ENCODE assay signal across 27 cellular contexts in genomic region chr17:7459961-7460545, GRCh38. TPM values are rescaled to one million over a fixed set of nuclear protein-coding genes. Genes with fewer than 3 reads are reported as not detected.
DNase-seq lines count a peak whose midpoint lies in the region; ATAC-seq, FAIRE-seq and TF ChIP-seq lines count a peak whose summit lies in the region.
"Had no signal": no experiment of that assay in that cellular context is flagged by ENCODE, and none has a peak within 500 bp of the region (broad histone marks: within the 10 kb centered on the region; RNA-seq: fewer than 3 reads in every experiment).

No MANE protein-coding gene starts in this region.

- TF ChIP-seq CTCF in 22Rv1 (IDR thresholded peaks at IDR 0.05) (no peak), HCT116 (IDR thresholded peaks at IDR 0.05 in 2 of 3, conservative IDR thresholded peaks at IDR 0.05 in 1 of 3; ENCODE audit: borderline replicate concordance in 1 of 3, insufficient read depth in 1 of 3, low read depth in 2 of 3, low read length in 2 of 3) (no peak), astrocyte (IDR thresholded peaks at IDR 0.05; ENCODE audit: insufficient read depth, low read depth, low read length) (no peak), nephron progenitor cell (IDR thresholded peaks at IDR 0.05) (no peak), MM.1S (IDR thresholded peaks at IDR 0.05; ENCODE audit: low read length) (no peak)

- H3K27me3 ChIP-seq in HCT116 (ENCODE audit: insufficient read depth, low read length): no peaks in the 10 kb centered on the region
- no peaks in the 10 kb centered on the region for H3K27me3 ChIP-seq in astrocyte (ENCODE audit: insufficient read depth, low read length)
- H3K27me3 ChIP-seq in MM.1S (replicated peaks; ENCODE audit: insufficient read depth, low read length): no peaks in the 10 kb centered on the region
- H3K27me3 ChIP-seq: ascending aorta, upper lobe of left lung had no signal

- CTCF ChIA-PET in HCT116 (lab: Charles Lee) (no interaction called here), HEK293T (lab: Yijun Ruan, JAX) (no interaction called here)

- H3K9me2 ChIP-seq in HCT116 (ENCODE audit: insufficient read depth) (no peaks in the 10 kb centered on the region), MM.1S (replicated peaks; ENCODE audit: insufficient read depth, low read length) (no peaks in the 10 kb centered on the region)

- peaks cover 6% of the 10 kb centered on the region for H3K4me1 Mint-ChIP-seq in astrocyte (ENCODE audit: low read depth, unreplicated experiment)
- peaks cover 18% of the 10 kb centered on the region for H3K4me1 Mint-ChIP-seq in nephron progenitor cell

- H3K27ac Mint-ChIP-seq in astrocyte (ENCODE audit: unreplicated experiment): no peak overlapping the region
- H3K27ac Mint-ChIP-seq in nephron progenitor cell: peak overlapping the region; percentile 91
- H3K27ac Mint-ChIP-seq: activated CD4-positive, alpha-beta T cell treated with anti-CD3 and anti-CD28 coated beads, Interleukin-2, amount 10 ng/mL, durations not matched to agents 24 days and 14 days; activated CD8-positive, alpha-beta memory T cell treated with anti-CD3 and anti-CD28 coated beads, Interleukin-2, amount 10 ng/mL, durations not matched to agents 7 days and 5 days; activated naive CD4-positive, alpha-beta T cell treated with anti-CD3 and anti-CD28 coated beads, Interleukin-2, amount 50 U/mL, for 24 hours; stimulated activated naive CD8-positive, alpha-beta T cell treated with anti-CD3 and anti-CD28 coated beads, Interleukin-15, Interleukin-2, amounts not matched to agents 100 ng/mL and 50 ng/mL, for 24 hours had no signal

- H3K9me3 ChIP-seq in HCT116 (ENCODE audit: control insufficient read depth in 1 of 2, insufficient read depth in 1 of 2, low read depth in 1 of 2, low read length in 2 of 2) (no peaks in the 10 kb centered on the region; a peak in 1 of 4 replicates), astrocyte (ENCODE audit: insufficient read depth, low read depth, low read length) (no peaks in the 10 kb centered on the region), MM.1S (replicated peaks; ENCODE audit: insufficient read depth, low read length) (no peaks in the 10 kb centered on the region)
- H3K9me3 ChIP-seq: ascending aorta, upper lobe of left lung had no signal

- H3K27me3 Mint-ChIP-seq in astrocyte (ENCODE audit: low read depth, unreplicated experiment) (no peaks in the 10 kb centered on the region), nephron progenitor cell (ENCODE audit: low read depth, poor library complexity) (no peaks in the 10 kb centered on the region)
- H3K27me3 Mint-ChIP-seq: activated CD4-positive, alpha-beta T cell treated with anti-CD3 and anti-CD28 coated beads, Interleukin-2, amount 10 ng/mL, durations not matched to agents 24 days and 14 days; activated CD8-positive, alpha-beta memory T cell treated with anti-CD3 and anti-CD28 coated beads, Interleukin-2, amount 10 ng/mL, durations not matched to agents 7 days and 5 days; activated naive CD4-positive, alpha-beta T cell treated with anti-CD3 and anti-CD28 coated beads, Interleukin-2, amount 50 U/mL, for 24 hours; stimulated activated naive CD8-positive, alpha-beta T cell treated with anti-CD3 and anti-CD28 coated beads, Interleukin-15, Interleukin-2, amounts not matched to agents 100 ng/mL and 50 ng/mL, for 24 hours had no signal

- peaks cover 13% of the 10 kb centered on the region for H3K36me3 Mint-ChIP-seq in astrocyte (ENCODE audit: low read depth, unreplicated experiment)
- peaks cover 19% of the 10 kb centered on the region for H3K36me3 Mint-ChIP-seq in nephron progenitor cell (ENCODE audit: low read depth)
- H3K36me3 Mint-ChIP-seq: activated naive CD4-positive, alpha-beta T cell treated with anti-CD3 and anti-CD28 coated beads, Interleukin-2, amount 50 U/mL, for 24 hours had no signal

- POLR2A ChIA-PET in HCT116 (lab: Charles Lee) (no interaction called here), HEK293T (lab: Yijun Ruan, JAX) (interaction anchor here (1.2 kb wide), 1 partner anchor 17 kb away, joined by 3 read pairs; no protein-coding TSS in a partner anchor)

- no peak overlapping the region for H2AFZ ChIP-seq in HCT116 (ENCODE audit: low read depth, low read length, poor library complexity, severe bottlenecking)
- H2AFZ ChIP-seq in astrocyte (ENCODE audit: low read depth, low read length): no peak overlapping the region
- H2AFZ ChIP-seq in MM.1S (ENCODE audit: low read length): no peak overlapping the region

- H3K9ac ChIP-seq in HCT116 (ENCODE audit: low read length): no peak overlapping the region
- H3K9ac ChIP-seq in astrocyte (ENCODE audit: low read length): no peak overlapping the region
- H3K9ac ChIP-seq in MM.1S (ENCODE audit: low read length): no peak overlapping the region

- no peaks in the 10 kb centered on the region for H3K79me2 ChIP-seq in HCT116 (ENCODE audit: insufficient read depth, low read length)
- no peaks in the 10 kb centered on the region for H3K79me2 ChIP-seq in astrocyte (ENCODE audit: insufficient read depth, low read length)
- no peaks in the 10 kb centered on the region for H3K79me2 ChIP-seq in MM.1S (ENCODE audit: low read length)

- H3K4me3 Mint-ChIP-seq in astrocyte (ENCODE audit: unreplicated experiment) (peak overlapping the region; percentile 47), nephron progenitor cell (no peak overlapping the region)
- H3K4me3 Mint-ChIP-seq: activated CD4-positive, alpha-beta T cell treated with anti-CD3 and anti-CD28 coated beads, Interleukin-2, amount 10 ng/mL, durations not matched to agents 24 days and 14 days; activated CD8-positive, alpha-beta memory T cell treated with anti-CD3 and anti-CD28 coated beads, Interleukin-2, amount 10 ng/mL, durations not matched to agents 7 days and 5 days; activated naive CD4-positive, alpha-beta T cell treated with anti-CD3 and anti-CD28 coated beads, Interleukin-2, amount 50 U/mL, for 24 hours; CD14-positive monocyte; stimulated activated naive CD8-positive, alpha-beta T cell treated with anti-CD3 and anti-CD28 coated beads, Interleukin-15, Interleukin-2, amounts not matched to agents 100 ng/mL and 50 ng/mL, for 24 hours had no signal

- no TSS peak for BruUV-seq in HCT116 (replicated peaks; lab: Mats Ljungman, UMichigan)

- RAD21 ChIA-PET in HCT116 (lab: Charles Lee; ENCODE audit: low non-redundant PET in 1 of 2, low total read pairs in 2 of 2, uncharacterized antibody in 2 of 2, unreplicated experiment in 2 of 2): no interaction called here

- H3K4me2 ChIP-seq in HCT116 (ENCODE audit: low read length): no peak overlapping the region
- H3K4me2 ChIP-seq in astrocyte (ENCODE audit: low read length): no peak overlapping the region
- H3K4me2 ChIP-seq in MM.1S (ENCODE audit: low read depth, low read length): no peak overlapping the region

- H4K20me1 ChIP-seq in HCT116 (ENCODE audit: insufficient read depth) (no peaks in the 10 kb centered on the region), astrocyte (ENCODE audit: insufficient read depth, low read length) (peaks cover 7% of the 10 kb centered on the region), MM.1S (ENCODE audit: insufficient read depth, low read length) (no peaks in the 10 kb centered on the region)

- intact Hi-C loops in HCT116 (cut with micrococcal nuclease): no loop called here

- no peak for TF ChIP-seq RAD21 in HCT116 (IDR thresholded peaks at IDR 0.05; ENCODE audit: low read depth)

- 0 out of 2 replicates have a peak overlapping the region, but pooled peaks have one; percentile 13 for H3K27ac ChIP-seq in 22Rv1
- H3K27ac ChIP-seq in HCT116 (ENCODE audit: low read depth, low read length): no peak overlapping the region
- H3K27ac ChIP-seq in astrocyte (ENCODE audit: low read depth, low read length): no peak overlapping the region
- no peak overlapping the region for H3K27ac ChIP-seq in MM.1S (ENCODE audit: low read length)

- FAIRE-seq in astrocyte (lab: Jason Lieb, UNC): no peak
- FAIRE-seq: frontal cortex, GM18507 had no signal

- H3K9me3 Mint-ChIP-seq in astrocyte (ENCODE audit: unreplicated experiment): no peaks in the 10 kb centered on the region
- H3K9me3 Mint-ChIP-seq in nephron progenitor cell: no peaks in the 10 kb centered on the region
- H3K9me3 Mint-ChIP-seq: activated CD4-positive, alpha-beta T cell treated with anti-CD3 and anti-CD28 coated beads, Interleukin-2, amount 10 ng/mL, durations not matched to agents 24 days and 14 days; activated naive CD4-positive, alpha-beta T cell treated with anti-CD3 and anti-CD28 coated beads, Interleukin-2, amount 50 U/mL, for 24 hours; CD14-positive monocyte; stimulated activated naive CD8-positive, alpha-beta T cell treated with anti-CD3 and anti-CD28 coated beads, Interleukin-15, Interleukin-2, amounts not matched to agents 100 ng/mL and 50 ng/mL, for 24 hours had no signal

- H3K4me1 ChIP-seq in HCT116 (ENCODE audit: control insufficient read depth in 1 of 2, insufficient read depth in 2 of 2, low read length in 2 of 2) (peaks cover 0 to 14% of the 10 kb centered on the region in 2 experiments; a peak in 2 of 4 replicates), astrocyte (ENCODE audit: insufficient read depth, low read length) (no peaks in the 10 kb centered on the region), MM.1S (ENCODE audit: low read length) (no peaks in the 10 kb centered on the region; the same call in 1 of the 2 replicates)

- no peak for TF ChIP-seq POLR2A in HCT116 (IDR thresholded peaks at IDR 0.05; ENCODE audit: borderline replicate concordance, extremely low read depth, insufficient read depth, insufficient read length)

- H3F3A ChIP-seq in MM.1S (ENCODE audit: insufficient read depth, low read length): peaks cover 14% of the 10 kb centered on the region

- no peak for DNase-seq in HCT116 (ENCODE audit: low read depth, low spot score)
- no peak for DNase-seq in astrocyte (ENCODE audit: low read depth)
- DNase-seq in nephron progenitor cell: no peak
- no peak for DNase-seq in HEK293T (ENCODE audit: extremely low spot score)
- DNase-seq in UCSD-AML1 (lab: John Stamatoyannopoulos, UW; ENCODE audit: unreplicated experiment): no peak
- DNase-seq in T1000 (lab: John Stamatoyannopoulos, UW): no peak
- DNase-seq in MM.1S: no peak
- DNase-seq: activated CD4-positive, alpha-beta T cell treated with anti-CD3 and anti-CD28 coated beads, Interleukin-2, amount 10 ng/mL, durations not matched to agents 24 days and 14 days; activated CD8-positive, alpha-beta memory T cell treated with anti-CD3 and anti-CD28 coated beads, Interleukin-2, amount 10 ng/mL, durations not matched to agents 7 days and 5 days; cerebellar nuclear complex; erythroblast; hypothalamus; left ventricle myocardium superior; NCI-H1105; NCI-H2081; NCI-H82; PC-3; stimulated activated CD4-positive, alpha-beta T cell treated with anti-CD3 and anti-CD28 coated beads, Interleukin-4, amount 100 ng/mL, for 24 hours; T-helper 1 cell; upper lobe of left lung had no signal

- H3K36me3 ChIP-seq in HCT116 (ENCODE audit: control insufficient read depth in 1 of 2, insufficient read depth in 2 of 2, low read length in 2 of 2) (no peaks in the 10 kb centered on the region; a peak in 1 of 4 replicates), astrocyte (ENCODE audit: insufficient read depth, low read length) (peaks cover 3% of the 10 kb centered on the region), MM.1S (replicated peaks; ENCODE audit: insufficient read depth, low read length) (no peaks in the 10 kb centered on the region)

- ATAC-seq in HCT116: no peak
- ATAC-seq: activated CD8-positive, alpha-beta memory T cell treated with anti-CD3 and anti-CD28 coated beads, Interleukin-2, amount 10 ng/mL, durations not matched to agents 7 days and 5 days; left ventricle myocardium superior; PC-3 had no signal

- no peak overlapping the region for H3K4me3 ChIP-seq in HCT116 (replicated peaks in 1 of 2; ENCODE audit: low read depth in 1 of 2, low read length in 2 of 2)
- no peak overlapping the region for H3K4me3 ChIP-seq in astrocyte (ENCODE audit: insufficient read depth, low read depth, low read length)
- H3K4me3 ChIP-seq in MM.1S (ENCODE audit: low read length): no peak overlapping the region
- H3K4me3 ChIP-seq: ascending aorta, upper lobe of left lung had no signal

RNA-seq across cellular contexts. Expression of gene CHRNB1, which starts 15.2 kb away (rescaled TPM):
- total RNA-seq in HCT116 (2021; ENCODE audit: unreplicated experiment) (10.4 TPM), astrocyte (9.7 and 11.7 TPM in 2 replicates)
- 25.6 and 26.3 TPM in 2 replicates for polyA plus RNA-seq in HCT116 (2012)

RNA-seq across cellular contexts. Expression of gene ZBTB4, which starts 19.4 kb away (rescaled TPM):
- total RNA-seq in HCT116 (2021; ENCODE audit: unreplicated experiment) (17.1 TPM), astrocyte (31.0 and 31.2 TPM in 2 replicates)
- 13.0 and 15.0 TPM in 2 replicates for polyA plus RNA-seq in HCT116 (2012)

RNA-seq across cellular contexts. Expression of gene FGF11, which starts 20.7 kb away (rescaled TPM):
- total RNA-seq in HCT116 (2021; ENCODE audit: unreplicated experiment) (6.1 TPM), astrocyte (22.4 and 30.7 TPM in 2 replicates)
- polyA plus RNA-seq in HCT116 (2012): 4.2 and 4.3 TPM in 2 replicates
- polyA plus RNA-seq: CD14-positive monocyte had no signal

RNA-seq across cellular contexts. Expression of gene SLC35G6, which starts 21.2 kb away (rescaled TPM):
- not detected for total RNA-seq in HCT116 (2021; ENCODE audit: unreplicated experiment)
- 0.12 and 0.22 TPM in 2 replicates for polyA plus RNA-seq in HCT116 (2012)
- not detected in 2 replicates for total RNA-seq in astrocyte
- total RNA-seq: activated CD4-positive, alpha-beta T cell treated with anti-CD3 and anti-CD28 coated beads, Interleukin-2, amount 10 ng/mL, durations not matched to agents 24 days and 14 days; activated CD8-positive, alpha-beta memory T cell treated with anti-CD3 and anti-CD28 coated beads, Interleukin-2, amount 10 ng/mL, durations not matched to agents 7 days and 5 days; ascending aorta; frontal cortex; left ventricle myocardium superior; PC-3; upper lobe of left lung had no signal
- polyA plus RNA-seq: CD14-positive monocyte had no signal

RNA-seq across cellular contexts. Expression of gene POLR2A, which starts 24.1 kb away (rescaled TPM):
- total RNA-seq in HCT116 (2021; ENCODE audit: unreplicated experiment) (205 TPM), astrocyte (143 and 151 TPM in 2 replicates)
- 162 and 167 TPM in 2 replicates for polyA plus RNA-seq in HCT116 (2012)
